In genomic region chr6:127341471-127342202, GRCh38 we compare ENCODE assay signal across 8 cellular contexts. TPM values are rescaled to one million over a fixed set of nuclear protein-coding genes. Genes with fewer than 3 reads are reported as not detected.
DNase-seq lines count a peak whose midpoint lies in the region; ATAC-seq and TF ChIP-seq lines count a peak whose summit lies in the region.

No MANE protein-coding gene starts in this region.

- H2AFZ ChIP-seq in PC-9 = 0 out of 2 replicates have a peak overlapping the region, but pooled peaks have one; percentile 95
- no peak overlapping the region for H2AFZ ChIP-seq in mesenchymal stem cell (ENCODE audit: low read depth, low read length)

- BruUV-seq in PC-9 (replicated peaks; lab: Mats Ljungman, UMichigan) = no TSS peak

- H3K27me3 ChIP-seq in PC-9 (ENCODE audit: insufficient read depth, low read depth) (no peaks in the 10 kb centered on the region), mesenchymal stem cell (ENCODE audit: control insufficient read depth in 1 of 2, insufficient read depth in 1 of 2, low read length in 2 of 2) (no peaks in the 10 kb centered on the region)

- no peak overlapping the region for H3K23ac ChIP-seq in mesenchymal stem cell (ENCODE audit: low read length in 2 of 2)

- no peak overlapping the region for H4K8ac ChIP-seq in mesenchymal stem cell (ENCODE audit: low read length)

- H3K18ac ChIP-seq in mesenchymal stem cell (ENCODE audit: low read depth in 1 of 2, low read length in 2 of 2) = no peak overlapping the region

- peaks cover 18% of the 10 kb centered on the region for H3K36me3 Mint-ChIP-seq in activated CD8-positive, alpha-beta T cell treated with anti-CD3 and anti-CD28 coated beads for 36 hours (ENCODE audit: low read depth)

- peaks cover 1% of the 10 kb centered on the region for H3K9me3 Mint-ChIP-seq in activated CD8-positive, alpha-beta T cell treated with anti-CD3 and anti-CD28 coated beads for 36 hours

- no peak for ATAC-seq in activated CD8-positive, alpha-beta T cell treated with anti-CD3 and anti-CD28 coated beads for 36 hours

- POLR2A ChIA-PET in HEK293 (lab: Yijun Ruan, JAX) = interaction anchor here (0.5 to 1.6 kb wide), 3 partner anchors 25 to 1608 kb away, joined by 3 to 5 read pairs (median 4); no protein-coding TSS in a partner anchor
- POLR2A ChIA-PET in PC-9 (lab: Charles Lee; ENCODE audit: unreplicated experiment) = no interaction called here
- POLR2A ChIA-PET in activated CD8-positive, alpha-beta T cell treated with anti-CD3 and anti-CD28 coated beads for 36 hours (lab: Charles Lee) = interaction anchor here (0.9 to 1.2 kb wide), 2 partner anchors 36 to 76 kb away, joined by 3 to 5 read pairs; no protein-coding TSS in a partner anchor

- peaks cover 29% of the 10 kb centered on the region for H3K4me1 ChIP-seq in HEK293 (ENCODE audit: control insufficient read depth, insufficient read depth, low read length)
- H3K4me1 ChIP-seq in PC-9 (replicated peaks; ENCODE audit: insufficient read depth) = peaks cover 69% of the 10 kb centered on the region
- peaks cover 2% of the 10 kb centered on the region for H3K4me1 ChIP-seq in mesenchymal stem cell (ENCODE audit: control insufficient read depth, insufficient read depth, low read depth, low read length)

- intact Hi-C loops in PC-9 (cut with micrococcal nuclease; ENCODE audit: unreplicated experiment) = no loop called here
- intact Hi-C loops in activated CD8-positive, alpha-beta T cell treated with anti-CD3 and anti-CD28 coated beads for 36 hours (cut with micrococcal nuclease) = loop anchor here (5.0 to 10.0 kb wide), 3 partner anchors 39 to 173 kb away; partner anchors contain the start of gene MTCL3

- H3K4me3 Mint-ChIP-seq in activated CD8-positive, alpha-beta T cell treated with anti-CD3 and anti-CD28 coated beads for 36 hours = no peak overlapping the region

- no peak overlapping the region for H2BK120ac ChIP-seq in mesenchymal stem cell (ENCODE audit: low read depth, low read length)

- no peak for TF ChIP-seq CTCF in GM12875 (IDR thresholded peaks at IDR 0.05; ENCODE audit: borderline replicate concordance, insufficient read depth, low read depth, low read length)
- no peak for TF ChIP-seq CTCF in HEK293 (tag by site-specific recombination; IDR thresholded peaks at IDR 0.05)
- TF ChIP-seq CTCF in PC-9 (conservative IDR thresholded peaks at IDR 0.05) = no peak
- TF ChIP-seq CTCF in activated CD8-positive, alpha-beta T cell treated with anti-CD3 and anti-CD28 coated beads for 36 hours (IDR thresholded peaks at IDR 0.05) = no peak

- no peak for DNase-seq in PC-9
- no peak for DNase-seq in mesenchymal stem cell
- DNase-seq in activated CD8-positive, alpha-beta T cell treated with anti-CD3 and anti-CD28 coated beads for 36 hours = no peak
- DNase-seq in epidermal melanocyte (ENCODE audit: insufficient read length, low spot score) = no peak
- no peak for DNase-seq in AG08396 (ENCODE audit: low spot score)
- no peak for DNase-seq in iPS-NIHi11 (ENCODE audit: low spot score)

- H3K9me3 ChIP-seq in HEK293 (ENCODE audit: control insufficient read depth, insufficient read depth, low read depth, low read length) (no peaks in the 10 kb centered on the region; the same call in 1 of the 2 replicates), PC-9 (ENCODE audit: insufficient read depth, low read depth) (no peaks in the 10 kb centered on the region), mesenchymal stem cell (ENCODE audit: control insufficient read depth, low read length) (no peaks in the 10 kb centered on the region)

- H3K27me3 Mint-ChIP-seq in activated CD8-positive, alpha-beta T cell treated with anti-CD3 and anti-CD28 coated beads for 36 hours = no peaks in the 10 kb centered on the region

- H3K4me3 ChIP-seq in GM12875 (ENCODE audit: low read depth, low read length) (peak overlapping the region; percentile 73), HEK293 (ENCODE audit: low read depth, low read length) (peak overlapping the region; percentile 66; the same call in 1 of the 2 replicates), PC-9 (peak overlapping the region; percentile 90), mesenchymal stem cell (ENCODE audit: insufficient read depth in 1 of 2, low read depth in 1 of 2, low read length in 2 of 2) (peak overlapping the region in 1 of 2 experiments; percentile 92)

- peaks cover 8% of the 10 kb centered on the region for H3K79me1 ChIP-seq in mesenchymal stem cell (replicated peaks; ENCODE audit: low read length, poor library complexity, severe bottlenecking)

- H3K79me2 ChIP-seq in PC-9 (ENCODE audit: low read depth) = peaks cover 84% of the 10 kb centered on the region

- H3K14ac ChIP-seq in mesenchymal stem cell (ENCODE audit: low read length in 2 of 2) = no peak overlapping the region

- H3K4me1 Mint-ChIP-seq in activated CD8-positive, alpha-beta T cell treated with anti-CD3 and anti-CD28 coated beads for 36 hours (ENCODE audit: low read depth) = peaks cover 23% of the 10 kb centered on the region

- peaks cover 11% of the 10 kb centered on the region for H3F3A ChIP-seq in PC-9 (ENCODE audit: insufficient read depth, low read depth)

- no peak overlapping the region for H3K27ac ChIP-seq in HEK293 (ENCODE audit: extremely low read depth, low read depth, low read length)
- H3K27ac ChIP-seq in PC-9 = 0 out of 2 replicates have a peak overlapping the region, but pooled peaks have one; percentile 77
- peak overlapping the region; percentile 89 for H3K27ac ChIP-seq in mesenchymal stem cell (ENCODE audit: low read length, poor library complexity, severe bottlenecking)

- no peak overlapping the region for H2BK5ac ChIP-seq in mesenchymal stem cell (ENCODE audit: low read depth, low read length, poor library complexity, severe bottlenecking)

- H2BK15ac ChIP-seq in mesenchymal stem cell (ENCODE audit: low read depth, poor library complexity, severe bottlenecking) = no peak overlapping the region

- H2AK5ac ChIP-seq in mesenchymal stem cell (ENCODE audit: low read length, severe bottlenecking) = no peak overlapping the region

- peak overlapping the region; percentile 96 for H3K9ac ChIP-seq in mesenchymal stem cell (ENCODE audit: low read length)

- no peak overlapping the region for H3K4ac ChIP-seq in mesenchymal stem cell (ENCODE audit: low read depth in 1 of 2, low read length in 2 of 2)

- H3K4me2 ChIP-seq in PC-9 = peak overlapping the region; percentile 95
- peak overlapping the region; percentile 88 for H3K4me2 ChIP-seq in mesenchymal stem cell (ENCODE audit: low read length, poor library complexity, severe bottlenecking)

- 87% methylated on average over 9 of the region's 9 CpGs for WGBS in mesenchymal stem cell

- H3K36me3 ChIP-seq in HEK293 (ENCODE audit: control insufficient read depth in 2 of 2, insufficient read depth in 1 of 2, low read length in 2 of 2) (no peaks in the 10 kb centered on the region), PC-9 (ENCODE audit: low read depth) (peaks cover 9% of the 10 kb centered on the region; the same call in 1 of the 2 replicates), mesenchymal stem cell (ENCODE audit: control insufficient read depth in 1 of 2, insufficient read depth in 2 of 2, low read depth in 1 of 2, low read length in 2 of 2) (no peaks in the 10 kb centered on the region)

- no peak overlapping the region for H2BK12ac ChIP-seq in mesenchymal stem cell (ENCODE audit: low read length in 2 of 2)

- no peaks in the 10 kb centered on the region for H3K9me2 ChIP-seq in PC-9 (ENCODE audit: insufficient read depth)

- H4K20me1 ChIP-seq in PC-9 (ENCODE audit: insufficient read depth) = no peaks in the 10 kb centered on the region; the same call in none of the 2 replicates

- no peak overlapping the region for H3K27ac Mint-ChIP-seq in activated CD8-positive, alpha-beta T cell treated with anti-CD3 and anti-CD28 coated beads for 36 hours

- H4K91ac ChIP-seq in mesenchymal stem cell (ENCODE audit: low read length) = no peak overlapping the region

- CTCF ChIA-PET in HEK293 (lab: Yijun Ruan, JAX) (interaction anchor here (0.6 to 1.4 kb wide), 3 partner anchors 9 to 81 kb away, joined by 3 to 4 read pairs (median 4); no protein-coding TSS in a partner anchor), PC-9 (lab: Charles Lee) (no interaction called here)
- CTCF ChIA-PET in activated CD8-positive, alpha-beta T cell treated with anti-CD3 and anti-CD28 coated beads for 36 hours (lab: Charles Lee) = interaction anchor here (1.1 to 2.1 kb wide), 3 partner anchors 10 to 174 kb away, joined by 3 to 9 read pairs (median 4); no protein-coding TSS in a partner anchor

TF ChIP-seq in HEK293, 187 proteins besides CTCF, POLR2A, EP300 and RAD21 (continues in another document):
- TF ChIP-seq BCL11B (tag by site-specific recombination; IDR thresholded peaks at IDR 0.05; ENCODE audit: low read depth) (no peak), ZNF561 (tag by site-specific recombination; IDR thresholded peaks at IDR 0.05; ENCODE audit: borderline replicate concordance) (no peak), ZNF174 (tag by site-specific recombination; IDR thresholded peaks at IDR 0.05) (no peak), BCL11A (tag by site-specific recombination; IDR thresholded peaks at IDR 0.05; ENCODE audit: low read depth) (no peak), HOXD13 (CRISPR knock-in tag; IDR thresholded peaks at IDR 0.05; ENCODE audit: borderline replicate concordance) (no peak), PRDM1 (tag by site-specific recombination; IDR thresholded peaks at IDR 0.05) (peak; percentile 55; the same call in 1 of the 2 replicates), SCRT2 (tag by site-specific recombination; IDR thresholded peaks at IDR 0.05) (peak; percentile 70), ZNF121 (tag by site-specific recombination; IDR thresholded peaks at IDR 0.05) (no peak), ZNF140 (tag by site-specific recombination; IDR thresholded peaks at IDR 0.05) (no peak), ZBTB17 (tag by site-specific recombination; IDR thresholded peaks at IDR 0.05) (no peak), ZNF335 (tag by site-specific recombination; conservative IDR thresholded peaks at IDR 0.05) (peak; percentile 24; the same call in 1 of the 2 replicates), TRIM28 (IDR thresholded peaks at IDR 0.05; ENCODE audit: borderline replicate concordance, low read length) (no peak), ZSCAN30 (tag by site-specific recombination; IDR thresholded peaks at IDR 0.05) (no peak)

RNA-seq across cellular contexts. Expression of gene ECHDC1, which starts 1.8 kb away (rescaled TPM):
- total RNA-seq in PC-9 (2021) = 50.4 and 51.4 TPM in 2 replicates
- polyA plus RNA-seq in mesenchymal stem cell (2013, experiment 1 of 2) = 45.8 TPM
- polyA plus RNA-seq in mesenchymal stem cell (2013, experiment 2 of 2) = 47.5 TPM
- total RNA-seq in activated CD8-positive, alpha-beta T cell treated with anti-CD3 and anti-CD28 coated beads for 36 hours = 10 to 100 TPM; 50.2 to 51.1 TPM
